In genomic region chr7:141533149-141533949, GRCh38 we compare ENCODE assay signal across 8 cellular contexts. TPM values are rescaled to one million over a fixed set of nuclear protein-coding genes. Genes with fewer than 3 reads are reported as not detected.
DNase-seq lines count a peak whose midpoint lies in the region; ATAC-seq and TF ChIP-seq lines count a peak whose summit lies in the region.

No MANE protein-coding gene starts in this region.

- H3K36me3 ChIP-seq in liver (ENCODE audit: control insufficient read depth in 4 of 4, insufficient read depth in 3 of 4, low read depth in 1 of 4, low read length in 3 of 4): no peaks in the 10 kb centered on the region

- TF ChIP-seq RAD21 in liver (IDR thresholded peaks at IDR 0.05): peak; percentile 93 to 96

- TF ChIP-seq CTCF in liver (IDR thresholded peaks at IDR 0.05; ENCODE audit: low read depth, low read length, missing input control): peak; percentile 87

- no peaks in the 10 kb centered on the region for H3K9me3 Mint-ChIP-seq in stimulated activated memory B cell treated with anti-CD40 and anti-IgM and Interleukin-4, amounts not matched to agents 10 μg/mL and 1 μg/mL and 100 μg/mL, for 72 hours

- no peak overlapping the region for H3K4me3 Mint-ChIP-seq in stimulated activated memory B cell treated with anti-CD40 and anti-IgM and Interleukin-4, amounts not matched to agents 10 μg/mL and 1 μg/mL and 100 μg/mL, for 72 hours

- no peaks in the 10 kb centered on the region for H3K27me3 ChIP-seq in liver (ENCODE audit: control insufficient read depth in 4 of 4, insufficient read depth in 4 of 4, low read length in 3 of 4)

- H3K27me3 Mint-ChIP-seq in stimulated activated memory B cell treated with anti-CD40 and anti-IgM and Interleukin-4, amounts not matched to agents 10 μg/mL and 1 μg/mL and 100 μg/mL, for 72 hours: peaks cover 36% of the 10 kb centered on the region

- H3K9me3 ChIP-seq in liver (ENCODE audit: control insufficient read depth in 4 of 4, low read length in 3 of 4): no peaks in the 10 kb centered on the region

- H3K36me3 Mint-ChIP-seq in stimulated activated memory B cell treated with anti-CD40 and anti-IgM and Interleukin-4, amounts not matched to agents 10 μg/mL and 1 μg/mL and 100 μg/mL, for 72 hours: no peaks in the 10 kb centered on the region

- peak; percentile 43 for DNase-seq in GM04504 (ENCODE audit: low read depth)
- peak; percentile 63 for DNase-seq in NCI-H510A treated with DMSO at 0.1 percent for 48 hours (lab: John Stamatoyannopoulos, UW)
- DNase-seq in activated CD4-positive, alpha-beta T cell treated with anti-CD3 and anti-CD28 coated beads for 48 hours: peak; percentile 71
- peak; percentile 85 for DNase-seq in dedifferentiated amniotic fluid mesenchymal stem cell (ENCODE audit: extremely low spot score)
- peak in 2 of 3 donors; percentile 18 to 54 for DNase-seq in stimulated activated CD4-positive, alpha-beta T cell treated with anti-CD3 and anti-CD28 coated beads, TNF-alpha, amount 100 ng/mL, for 1 hour (ENCODE audit: low read depth in 3 of 3, low spot score in 1 of 3)

- WGBS in liver: 18% methylated on average over 11 of the region's 11 CpGs

- H3K4me1 ChIP-seq in liver (ENCODE audit: control insufficient read depth in 4 of 4, insufficient read depth in 4 of 4, low read length in 3 of 4): no peaks in the 10 kb centered on the region

- H3K27ac ChIP-seq in liver (ENCODE audit: low read depth in 1 of 2, low read length in 2 of 2): no peak overlapping the region

- H3K4me3 ChIP-seq in liver (ENCODE audit: low read depth in 1 of 3, low read length in 3 of 3): no peak overlapping the region

- no peak overlapping the region for H3K27ac Mint-ChIP-seq in stimulated activated memory B cell treated with anti-CD40 and anti-IgM and Interleukin-4, amounts not matched to agents 10 μg/mL and 1 μg/mL and 100 μg/mL, for 72 hours

- H3K9ac ChIP-seq in liver (ENCODE audit: low read depth in 1 of 2, low read length in 2 of 2): no peak overlapping the region

- no peaks in the 10 kb centered on the region for H3K4me1 Mint-ChIP-seq in stimulated activated memory B cell treated with anti-CD40 and anti-IgM and Interleukin-4, amounts not matched to agents 10 μg/mL and 1 μg/mL and 100 μg/mL, for 72 hours

- ATAC-seq in HG03378 (IDR thresholded peaks at IDR 0.05; ENCODE audit: unreplicated experiment): peak; percentile 60
- ATAC-seq in stimulated activated memory B cell treated with anti-CD40 and anti-IgM and Interleukin-4, amounts not matched to agents 10 μg/mL and 1 μg/mL and 100 μg/mL, for 72 hours: no peak

TF ChIP-seq in liver, 16 proteins besides CTCF, POLR2A, EP300 and RAD21:
- TF ChIP-seq JUND (IDR thresholded peaks at IDR 0.05) (no peak), SP1 (IDR thresholded peaks at IDR 0.05) (no peak)
- TF ChIP-seq, protein P1, sequence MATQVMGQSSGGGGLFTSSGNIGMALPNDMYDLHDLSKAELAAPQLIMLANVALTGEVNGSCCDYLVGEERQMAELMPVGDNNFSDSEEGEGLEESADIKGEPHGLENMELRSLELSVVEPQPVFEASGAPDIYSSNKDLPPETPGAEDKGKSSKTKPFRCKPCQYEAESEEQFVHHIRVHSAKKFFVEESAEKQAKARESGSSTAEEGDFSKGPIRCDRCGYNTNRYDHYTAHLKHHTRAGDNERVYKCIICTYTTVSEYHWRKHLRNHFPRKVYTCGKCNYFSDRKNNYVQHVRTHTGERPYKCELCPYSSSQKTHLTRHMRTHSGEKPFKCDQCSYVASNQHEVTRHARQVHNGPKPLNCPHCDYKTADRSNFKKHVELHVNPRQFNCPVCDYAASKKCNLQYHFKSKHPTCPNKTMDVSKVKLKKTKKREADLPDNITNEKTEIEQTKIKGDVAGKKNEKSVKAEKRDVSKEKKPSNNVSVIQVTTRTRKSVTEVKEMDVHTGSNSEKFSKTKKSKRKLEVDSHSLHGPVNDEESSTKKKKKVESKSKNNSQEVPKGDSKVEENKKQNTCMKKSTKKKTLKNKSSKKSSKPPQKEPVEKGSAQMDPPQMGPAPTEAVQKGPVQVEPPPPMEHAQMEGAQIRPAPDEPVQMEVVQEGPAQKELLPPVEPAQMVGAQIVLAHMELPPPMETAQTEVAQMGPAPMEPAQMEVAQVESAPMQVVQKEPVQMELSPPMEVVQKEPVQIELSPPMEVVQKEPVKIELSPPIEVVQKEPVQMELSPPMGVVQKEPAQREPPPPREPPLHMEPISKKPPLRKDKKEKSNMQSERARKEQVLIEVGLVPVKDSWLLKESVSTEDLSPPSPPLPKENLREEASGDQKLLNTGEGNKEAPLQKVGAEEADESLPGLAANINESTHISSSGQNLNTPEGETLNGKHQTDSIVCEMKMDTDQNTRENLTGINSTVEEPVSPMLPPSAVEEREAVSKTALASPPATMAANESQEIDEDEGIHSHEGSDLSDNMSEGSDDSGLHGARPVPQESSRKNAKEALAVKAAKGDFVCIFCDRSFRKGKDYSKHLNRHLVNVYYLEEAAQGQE (IDR thresholded peaks at IDR 0.05): no peak

RNA-seq across cellular contexts. Expression of gene AGK, which starts 17.9 kb away (rescaled TPM):
- total RNA-seq in liver: 10 to 100 TPM; 10.2 to 13.6 TPM
- 1 to 10 TPM; 7.2 to 7.7 TPM for polyA plus RNA-seq in liver
